In genomic region chr2:73069855-73070650, GRCh38 we compare ENCODE assay signal across 8 cellular contexts. TPM values are rescaled to one million over a fixed set of nuclear protein-coding genes. Genes with fewer than 3 reads are reported as not detected.
A peak's percentile ranks its signal among the peaks of the same experiment; 100 is the strongest.
DNase-seq lines count a peak whose midpoint lies in the region; ATAC-seq and TF ChIP-seq lines count a peak whose summit lies in the region.

No MANE protein-coding gene starts in this region.

- no peaks in the 10 kb centered on the region for H3K9me3 ChIP-seq in muscle layer of duodenum (ENCODE audit: control insufficient read depth in 1 of 2, low read length in 2 of 2)

- H3K4me3 Mint-ChIP-seq in chondrocyte (ENCODE audit: unreplicated experiment), result peak overlapping the region; percentile 85

- peaks cover 11 to 24% of the 10 kb centered on the region in 2 donors for H3K4me1 ChIP-seq in muscle layer of duodenum (ENCODE audit: control insufficient read depth in 1 of 2, insufficient read depth in 2 of 2, low read length in 2 of 2)

- no peaks in the 10 kb centered on the region for H3K27me3 ChIP-seq in muscle layer of duodenum (ENCODE audit: low read depth, low read length)

- peak overlapping the region; percentile 76 to 88 for H3K4me3 ChIP-seq in muscle layer of duodenum (ENCODE audit: low read depth in 1 of 2, low read length in 2 of 2)

- H3K27me3 Mint-ChIP-seq in chondrocyte (ENCODE audit: low read depth), result no peaks in the 10 kb centered on the region

- H3K36me3 Mint-ChIP-seq in chondrocyte (ENCODE audit: low read depth), result peaks cover 5% of the 10 kb centered on the region

- H3K27ac Mint-ChIP-seq in chondrocyte (ENCODE audit: unreplicated experiment), result peak overlapping the region; percentile 57

- peak; percentile 25 for DNase-seq in EH (ENCODE audit: low read depth)
- peak; percentile 31 for DNase-seq in MV-4-11 (lab: John Stamatoyannopoulos, UW)
- no peak for DNase-seq in chondrocyte (ENCODE audit: low spot score)
- no peak for DNase-seq in cerebellum (ENCODE audit: low spot score)

- H3K27ac ChIP-seq in muscle layer of duodenum (ENCODE audit: low read length), result no peak overlapping the region

- H3K36me3 ChIP-seq in muscle layer of duodenum (ENCODE audit: control insufficient read depth in 1 of 2, insufficient read depth in 2 of 2, low read length in 2 of 2), result peaks cover 0 to 6% of the 10 kb centered on the region in 2 donors

- no peak for TF ChIP-seq CTCF in chondrocyte (IDR thresholded peaks at IDR 0.05)

- ATAC-seq in GM21825 (IDR thresholded peaks at IDR 0.05; ENCODE audit: unreplicated experiment) (no peak), HG02852 (IDR thresholded peaks at IDR 0.05; ENCODE audit: unreplicated experiment) (no peak), GM18907 (IDR thresholded peaks at IDR 0.05; ENCODE audit: unreplicated experiment) (no peak)

- H3K9me3 Mint-ChIP-seq in chondrocyte (ENCODE audit: low read depth), result no peaks in the 10 kb centered on the region

- H3K4me1 Mint-ChIP-seq in chondrocyte (ENCODE audit: low read depth), result peaks cover 37% of the 10 kb centered on the region

RNA-seq across cellular contexts. Expression of gene SFXN5, which starts 1.5 kb away (rescaled TPM):
- total RNA-seq in chondrocyte (10.6 to 18.1 TPM (median 13.5 TPM) in 3 replicates), cerebellum (23.7 TPM)

RNA-seq across cellular contexts. Expression of gene RAB11FIP5, which starts 42.7 kb away (rescaled TPM):
- total RNA-seq in chondrocyte (39.8 to 54.7 TPM (median 53.1 TPM) in 3 replicates), cerebellum (6.9 TPM)

Comparison
In these comparisons a context has a peak if more than half of its experiments do, and no peak if none do; other contexts are left out.
1. DNase-seq: peak in EH (single experiment) and MV-4-11 (single experiment); none in chondrocyte (single experiment) and cerebellum (single experiment).